Comparison of ENCODE assay signal across 2 cellular contexts in genomic region chr17:78345172-78345571, GRCh38.
TF ChIP-seq lines count a peak whose summit lies in the region.

No MANE protein-coding gene starts in this region.

TF ChIP-seq in IMR-90, 13 proteins besides CTCF, POLR2A, EP300 and RAD21:
- TF ChIP-seq SMC3 (IDR thresholded peaks at IDR 0.05; ENCODE audit: low read depth, low read length) (no peak), ELK1 (IDR thresholded peaks at IDR 0.05; ENCODE audit: borderline replicate concordance, low read depth, low read length) (no peak), MAFK (IDR thresholded peaks at IDR 0.05; ENCODE audit: low read depth, low read length) (no peak)

TF ChIP-seq in H1, 55 proteins besides CTCF, POLR2A, EP300 and RAD21:
- TF ChIP-seq RBBP5 (IDR thresholded peaks at IDR 0.05; ENCODE audit: borderline replicate concordance, low read depth, low read length) (no peak), NRF1 (IDR thresholded peaks at IDR 0.05; ENCODE audit: low read depth, low read length) (no peak), TAF7 (optimal IDR thresholded peaks at IDR 0.05; ENCODE audit: borderline replicate concordance, low read depth, low read length) (no peak), SP1 (IDR thresholded peaks at IDR 0.05; ENCODE audit: low read depth, low read length) (no peak), SIN3A (conservative IDR thresholded peaks at IDR 0.05 in 1 of 2, IDR thresholded peaks at IDR 0.05 in 1 of 2; ENCODE audit: low read depth in 1 of 2, low read length in 2 of 2) (no peak), NANOG (IDR thresholded peaks at IDR 0.05; ENCODE audit: insufficient read depth, low read depth, low read length, poor library complexity, severe bottlenecking) (no peak), TAF1 (IDR thresholded peaks at IDR 0.05; ENCODE audit: low read depth, low read length) (no peak), SP4 (IDR thresholded peaks at IDR 0.05; ENCODE audit: low read length) (no peak), PHF8 (conservative IDR thresholded peaks at IDR 0.05; ENCODE audit: low read depth, low read length) (no peak), SAP30 (IDR thresholded peaks at IDR 0.05; ENCODE audit: insufficient read depth, insufficient replicate concordance, low read length) (no peak), GABPA (IDR thresholded peaks at IDR 0.05; ENCODE audit: borderline replicate concordance, insufficient read depth, low read length) (no peak), JUN (IDR thresholded peaks at IDR 0.05; ENCODE audit: low read depth, low read length) (no peak), POU5F1 (IDR thresholded peaks at IDR 0.05; ENCODE audit: low read depth, low read length) (no peak), MAFK (IDR thresholded peaks at IDR 0.05; ENCODE audit: low read depth, low read length) (no peak), POLR2AphosphoS5 (IDR thresholded peaks at IDR 0.05; ENCODE audit: low read depth, low read length) (no peak)
TF ChIP-seq in H1: peak in this region for 0.
